ENCODE assay signal across 31 cellular contexts in genomic region chrX:51242212-51242611, GRCh38.
DNase-seq lines count a peak whose midpoint lies in the region; ATAC-seq, FAIRE-seq and TF ChIP-seq lines count a peak whose summit lies in the region.
"Had no signal": no experiment of that assay in that cellular context is flagged by ENCODE, and none has a peak within 500 bp of the region (broad histone marks: within the 10 kb centered on the region; RNA-seq: fewer than 3 reads in every experiment).

No MANE protein-coding gene starts in this region.

- 0% methylated on average over 1 of the region's 4 CpGs for WGBS in K562 (ENCODE audit: insufficient coverage, low coverage, missing lambda C conversion rate)
- 83% methylated on average over 3 of the region's 4 CpGs; no CpG with 5 or more reads in 1 of the 2 experiments for WGBS in H1 (ENCODE audit: extremely low coverage in 1 of 2, insufficient coverage in 1 of 2, insufficient read length in 1 of 2, insufficient replicate concordance in 2 of 2, low coverage in 1 of 2, low lambda C conversion rate in 2 of 2, missing lambda C conversion rate in 1 of 2), 2 experiments

- H3K23me2 ChIP-seq in H1 (ENCODE audit: low read depth, low read length): no peaks in the 10 kb centered on the region

- no peak for FAIRE-seq in K562 (lab: Jason Lieb, UNC)
- no peak for FAIRE-seq in H1 (lab: Jason Lieb, UNC)
- FAIRE-seq: A204.1, A549, D721Med had no signal

- H3K18ac ChIP-seq in H1 (ENCODE audit: extremely low read depth, low read length): no peak overlapping the region

- H3K9me3 ChIP-seq in K562 (replicated peaks; ENCODE audit: control insufficient read depth, insufficient read depth, low read depth, low read length) (no peaks in the 10 kb centered on the region), H1 (ENCODE audit: insufficient read depth in 2 of 2, low read depth in 1 of 2, low read length in 1 of 2) (0 out of 4 replicates have a peak, but pooled peaks cover 0 to 4% of the 10 kb centered on the region in 2 experiments)
- H3K9me3 ChIP-seq: BE2C, Caco-2 had no signal

- H4K20me1 ChIP-seq in K562 (replicated peaks; ENCODE audit: control insufficient read depth, insufficient read depth, low read length): no peaks in the 10 kb centered on the region
- no peaks in the 10 kb centered on the region for H4K20me1 ChIP-seq in H1 (replicated peaks in 1 of 2; ENCODE audit: control insufficient read depth in 1 of 2, insufficient read depth in 2 of 2, low read length in 2 of 2)
- H4K20me1 ChIP-seq: BLaER1; BLaER1 treated with 17β-estradiol and CSF1 and Interleukin-3, amounts not matched to agents 10 nM and 100 nM had no signal

- H2AFZ ChIP-seq in K562 (ENCODE audit: low read depth, low read length): no peak overlapping the region
- H2AFZ ChIP-seq in H1 (ENCODE audit: low read length): no peak overlapping the region

- no peak overlapping the region for H3K4me3 ChIP-seq in K562
- H3K4me3 ChIP-seq in H1 (ENCODE audit: extremely low read depth in 1 of 4, insufficient read depth in 2 of 4, low read depth in 3 of 4, low read length in 4 of 4): no peak overlapping the region
- H3K4me3 ChIP-seq: A549; BLaER1; BLaER1 treated with 17β-estradiol and CSF1 and Interleukin-3, amounts not matched to agents 10 nM and 100 nM had no signal

- no peak overlapping the region for H3K9ac ChIP-seq in K562 (ENCODE audit: insufficient read depth in 1 of 2, low read depth in 2 of 2, low read length in 2 of 2)
- no peak overlapping the region for H3K9ac ChIP-seq in H1 (replicated peaks in 1 of 4; ENCODE audit: extremely low read depth in 1 of 4, low read depth in 3 of 4, low read length in 3 of 4)
- H3K9ac ChIP-seq: BLaER1; BLaER1 treated with 17β-estradiol and CSF1 and Interleukin-3, amounts not matched to agents 10 nM and 100 nM had no signal

- no peak overlapping the region for H3K23ac ChIP-seq in H1 (ENCODE audit: insufficient read length)

- no peaks in the 10 kb centered on the region for H3K79me1 ChIP-seq in H1 (ENCODE audit: low read depth, low read length)

- H3K14ac ChIP-seq in H1 (ENCODE audit: insufficient read length): no peak overlapping the region

- no TSS peak for BruUV-seq in K562 (replicated peaks; lab: Mats Ljungman, UMichigan)

- no peak overlapping the region for H4K8ac ChIP-seq in H1 (ENCODE audit: extremely low read depth, insufficient read depth, low read length)

- no peak overlapping the region for H2BK15ac ChIP-seq in H1 (ENCODE audit: low read length)

- no peak for TF ChIP-seq POLR2A in K562 (conservative IDR thresholded peaks at IDR 0.05)
- TF ChIP-seq POLR2A in H1 (IDR thresholded peaks at IDR 0.05; ENCODE audit: control extremely low read depth in 1 of 2, low read depth in 2 of 2, low read length in 2 of 2): no peak

- CTCF ChIA-PET in K562 (lab: Yijun Ruan, JAX; ENCODE audit: low intra/inter-chr PET ratio): no interaction called here
- CTCF ChIA-PET in H1 (lab: Charles Lee; ENCODE audit: partially characterized antibody): interaction anchor here (1.0 kb wide), 1 partner anchor 136 kb away, joined by 3 read pairs; no protein-coding TSS in a partner anchor

- H3K56ac ChIP-seq in H1 (replicated peaks; ENCODE audit: insufficient read length, low read depth, low read length): no peak overlapping the region

- H3K27ac ChIP-seq in K562 (ENCODE audit: extremely low read depth, low read depth, low read length) (no peak overlapping the region), H1 (ENCODE audit: low read depth, low read length) (no peak overlapping the region)
- H3K27ac ChIP-seq: 22Rv1; A549; BLaER1; BLaER1 treated with 17β-estradiol and CSF1 and Interleukin-3, amounts not matched to agents 10 nM and 100 nM; C4-2B had no signal

- H3K36me3 ChIP-seq in K562 (ENCODE audit: control insufficient read depth, insufficient read depth, low read length): no peaks in the 10 kb centered on the region
- H3K36me3 ChIP-seq in H1 (ENCODE audit: control insufficient read depth in 2 of 4, insufficient read depth in 4 of 4, low read length in 3 of 4): no peaks in the 10 kb centered on the region
- H3K36me3 ChIP-seq: BE2C; BLaER1; BLaER1 treated with 17β-estradiol and CSF1 and Interleukin-3, amounts not matched to agents 10 nM and 100 nM had no signal

- H3K4ac ChIP-seq in H1 (replicated peaks; ENCODE audit: insufficient read length, low read depth, low read length): no peak overlapping the region

- H3K4me2 ChIP-seq in K562 (ENCODE audit: insufficient read depth, low read length) (no peak overlapping the region), H1 (ENCODE audit: insufficient read depth in 1 of 2, low read depth in 2 of 2, low read length in 2 of 2) (no peak overlapping the region)
- H3K4me2 ChIP-seq: A549; BLaER1; BLaER1 treated with 17β-estradiol and CSF1 and Interleukin-3, amounts not matched to agents 10 nM and 100 nM had no signal

- no peak for ATAC-seq in K562
- ATAC-seq: A549; CD8-positive, alpha-beta T cell had no signal

- no peaks in the 10 kb centered on the region for H3K4me1 ChIP-seq in K562 (replicated peaks in 1 of 2; ENCODE audit: control insufficient read depth in 2 of 2, insufficient read depth in 2 of 2, low read length in 2 of 2)
- H3K4me1 ChIP-seq in H1 (replicated peaks in 1 of 4; ENCODE audit: control insufficient read depth in 3 of 4, insufficient read depth in 4 of 4, low read length in 3 of 4): no peaks in the 10 kb centered on the region
- H3K4me1 ChIP-seq: A549; BE2C; BLaER1; BLaER1 treated with 17β-estradiol and CSF1 and Interleukin-3, amounts not matched to agents 10 nM and 100 nM; Caco-2 had no signal

- no peak overlapping the region for H4K91ac ChIP-seq in H1 (replicated peaks; ENCODE audit: insufficient read length, low read length)

- intact Hi-C loops in K562 (cut with micrococcal nuclease): no loop called here

- no peak for TF ChIP-seq RAD21 in K562 (CRISPR knock-in tag; conservative IDR thresholded peaks at IDR 0.05 in 1 of 2, IDR thresholded peaks at IDR 0.05 in 1 of 2)
- no peak for TF ChIP-seq RAD21 in H1 (IDR thresholded peaks at IDR 0.05 in 1 of 2, conservative IDR thresholded peaks at IDR 0.05 in 1 of 2; ENCODE audit: low read depth in 2 of 2, low read length in 2 of 2)

- H3K9me1 ChIP-seq in K562 (ENCODE audit: control insufficient read depth, insufficient read depth, low read length): no peaks in the 10 kb centered on the region

- DNase-seq in K562 (ENCODE audit: extremely low read depth in 1 of 4, low spot score in 3 of 4) (no peak), H1 (ENCODE audit: low read depth in 1 of 2, low spot score in 2 of 2) (no peak), amygdala (lab: John Stamatoyannopoulos, UW) (no peak)
- no peak for DNase-seq in activated CD4-positive, alpha-beta T cell treated with anti-CD3 and anti-CD28 coated beads, Interleukin-2, amount 50 U/mL, for 4 hours
- DNase-seq: 8988T; ACHN; AML-193; BE2C; C1 segment of cervical spinal cord; Caco-2; Calu3; CD4-positive, alpha-beta memory T cell; CD4-positive, alpha-beta T cell; CD4-positive, CD25-positive, alpha-beta regulatory T cell; CD8-positive, alpha-beta memory T cell; CD8-positive, alpha-beta T cell; COR-L47; DMS 273 treated with DMSO at 0.1 percent for 48 hours; DMS153; DMS53; DMS79; DMS79 treated with DMSO at 0.1 percent for 48 hours; DND-41; EL had no signal

- TF ChIP-seq EP300 in K562 (IDR thresholded peaks at IDR 0.05; ENCODE audit: low read length) (no peak), H1 (IDR thresholded peaks at IDR 0.05; ENCODE audit: borderline replicate concordance in 1 of 2, low read depth in 2 of 2, low read length in 2 of 2) (no peak)

- no peaks in the 10 kb centered on the region for H3K79me2 ChIP-seq in K562 (ENCODE audit: control insufficient read depth, insufficient read depth, low read length)
- no peaks in the 10 kb centered on the region for H3K79me2 ChIP-seq in H1 (ENCODE audit: control insufficient read depth in 1 of 2, insufficient read depth in 2 of 2, low read length in 2 of 2)

- no peaks in the 10 kb centered on the region for H3K27me3 ChIP-seq in K562 (ENCODE audit: control insufficient read depth in 2 of 2, insufficient read depth in 2 of 2, low read length in 2 of 2)
- no peaks in the 10 kb centered on the region for H3K27me3 ChIP-seq in H1 (replicated peaks in 1 of 4; ENCODE audit: control insufficient read depth in 3 of 4, extremely low read depth in 1 of 4, insufficient read depth in 3 of 4, low read length in 3 of 4)
- H3K27me3 ChIP-seq: BE2C had no signal

- POLR2A ChIA-PET in K562 (lab: Yijun Ruan, JAX): no interaction called here
- POLR2A ChIA-PET in H1 (lab: Charles Lee; ENCODE audit: partially characterized antibody): no interaction called here

- in situ Hi-C loops in K562 (cut with MboI): no loop called here

- H2BK5ac ChIP-seq in H1 (ENCODE audit: low read depth, low read length): no peak overlapping the region

- no peak overlapping the region for H2BK120ac ChIP-seq in H1 (replicated peaks; ENCODE audit: low read depth, low read length)

- H2BK12ac ChIP-seq in H1 (ENCODE audit: low read depth, low read length): no peak overlapping the region

- no peak overlapping the region for H4K5ac ChIP-seq in H1 (ENCODE audit: insufficient read length, low read depth, low read length)

- TF ChIP-seq CTCF in K562 (IDR thresholded peaks at IDR 0.05 in 2 of 3, conservative IDR thresholded peaks at IDR 0.05 in 1 of 3; ENCODE audit: insufficient read depth in 2 of 3, low read depth in 1 of 3, low read length in 3 of 3): no peak
- TF ChIP-seq CTCF in H1 (IDR thresholded peaks at IDR 0.05; ENCODE audit: control extremely low read depth in 1 of 3, insufficient read depth in 1 of 3, low read depth in 1 of 3, low read length in 3 of 3): no peak

- H2AK5ac ChIP-seq in H1 (ENCODE audit: low read depth, low read length): no peak overlapping the region

- H2BK20ac ChIP-seq in H1 (ENCODE audit: low read length): no peak overlapping the region

TF ChIP-seq in K562, 482 proteins besides CTCF, POLR2A, EP300 and RAD21:
- TF ChIP-seq ZNF316 (IDR thresholded peaks at IDR 0.05) (no peak), ZNF274 (IDR thresholded peaks at IDR 0.05; ENCODE audit: borderline replicate concordance, low read depth, low read length) (0 out of 2 replicates have a peak, but pooled peaks have one; percentile 37), LARP7 (IDR thresholded peaks at IDR 0.05) (no peak)

TF ChIP-seq in H1, 55 proteins besides CTCF, POLR2A, EP300 and RAD21:
- TF ChIP-seq ZNF274 (IDR thresholded peaks at IDR 0.05; ENCODE audit: borderline replicate concordance, extremely low read depth, low read length) (peak; percentile 53; the same call in 1 of the 2 replicates), CREB1 (IDR thresholded peaks at IDR 0.05) (no peak)

Comparison
In these comparisons a context has a peak if more than half of its experiments do, and no peak if none do; other contexts are left out.
1. Of the 49 proteins assayed by ChIP-seq in both K562 and H1: peak only in K562: none; only in H1: none; in both: ZNF274; in neither: 48.